Comparison of ENCODE assay signal across 8 cellular contexts in the genomic region with DNA sequence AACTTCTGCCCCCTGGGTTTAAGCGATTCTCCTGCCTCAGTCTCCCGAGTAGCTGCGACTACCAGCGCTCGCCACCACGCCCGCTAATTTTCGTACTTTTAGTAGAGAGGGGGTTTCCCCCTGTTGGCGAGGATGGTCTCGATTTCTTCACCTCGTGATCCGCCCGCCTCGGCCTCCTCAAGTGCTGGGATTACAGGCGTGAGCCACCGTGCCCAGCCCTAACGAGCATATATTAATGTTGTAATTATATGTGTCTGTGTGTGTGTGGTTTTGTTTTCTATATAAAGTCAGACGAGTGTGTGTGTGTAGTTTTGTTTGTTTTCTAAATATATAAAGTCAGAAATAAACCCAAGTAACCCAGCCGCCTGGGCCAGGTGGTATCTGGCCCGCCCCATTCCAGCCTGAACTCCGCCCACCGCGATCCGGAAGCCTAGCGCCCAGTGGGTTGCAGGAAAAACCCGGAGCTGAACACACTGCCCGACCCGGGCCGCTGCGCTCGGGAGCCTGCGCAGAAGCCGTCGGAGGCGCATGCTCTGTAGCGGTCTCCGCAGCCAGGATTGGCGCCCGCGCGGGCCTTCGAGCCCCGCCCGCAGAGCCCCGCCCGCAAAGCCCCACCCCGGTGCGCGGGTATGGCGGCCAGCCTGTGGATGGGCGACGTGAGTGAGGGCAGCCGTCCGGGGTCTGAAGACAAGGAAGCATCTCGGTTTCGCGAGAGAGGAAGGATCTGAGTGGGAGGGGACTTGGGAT. TPM values are rescaled to one million over a fixed set of nuclear protein-coding genes. Genes with fewer than 3 reads are reported as not detected.
DNase-seq lines count a peak whose midpoint lies in the region; FAIRE-seq and TF ChIP-seq lines count a peak whose summit lies in the region.

A gene (plus strand): TSS at position 604 of the 747 bp plus-strand sequence. CDS start 26 bp downstream, at position 630.

- H3K4me3 Mint-ChIP-seq in HFFc6 = peak within 1 kb of the TSS; percentile 97
- H3K4me3 Mint-ChIP-seq in activated naive CD4-positive, alpha-beta T cell treated with anti-CD3 and anti-CD28 coated beads for 36 hours = peak within 1 kb of the TSS; percentile 94

- no peak for FAIRE-seq in frontal cortex (lab: Jason Lieb, UNC)

- peak within 1 kb of the TSS; percentile 95 for H3K4me3 ChIP-seq in NB4 (ENCODE audit: low read depth, low read length)
- H3K4me3 ChIP-seq in neuronal stem cell (ENCODE audit: low read length in 2 of 2) = peak within 1 kb of the TSS; percentile 87 to 94
- peak within 1 kb of the TSS; percentile 80 to 98 (median 96) for H3K4me3 ChIP-seq in subcutaneous abdominal adipose tissue (ENCODE audit: low read depth in 1 of 5, low read length in 5 of 5)

- H3K9me3 ChIP-seq in neuronal stem cell (replicated peaks in 1 of 2; ENCODE audit: control insufficient read depth in 2 of 2, insufficient read depth in 1 of 2, low read depth in 1 of 2, low read length in 2 of 2) = no peaks in the 10 kb centered on the region
- no peaks in the 10 kb centered on the region for H3K9me3 ChIP-seq in subcutaneous abdominal adipose tissue (ENCODE audit: control insufficient read depth in 5 of 5, low read length in 5 of 5)

- H3K9me3 Mint-ChIP-seq in HFFc6 = no peaks in the 10 kb centered on the region
- H3K9me3 Mint-ChIP-seq in activated naive CD4-positive, alpha-beta T cell treated with anti-CD3 and anti-CD28 coated beads for 36 hours = no peaks in the 10 kb centered on the region

- no peak within 1 kb of the TSS for H4K8ac ChIP-seq in neuronal stem cell (ENCODE audit: low read depth, low read length)

- peaks cover 4% of the 10 kb centered on the region for H3K79me1 ChIP-seq in neuronal stem cell (ENCODE audit: low read depth, low read length)

- H3K14ac ChIP-seq in neuronal stem cell (ENCODE audit: low read length) = no peak within 1 kb of the TSS

- H3K4me1 ChIP-seq in neuronal stem cell (ENCODE audit: control insufficient read depth in 2 of 2, insufficient read depth in 1 of 2, low read depth in 1 of 2, low read length in 2 of 2) (peaks cover 0 to 3% of the 10 kb centered on the region in 2 donors), subcutaneous abdominal adipose tissue (ENCODE audit: control insufficient read depth in 5 of 5, insufficient read depth in 5 of 5, low read length in 5 of 5) (peaks cover 0 to 18% (median 15%) of the 10 kb centered on the region in 5 donors)

- TF ChIP-seq CTCF in HFFc6 (IDR thresholded peaks at IDR 0.05) = 0 out of 2 replicates have a peak, but pooled peaks have one; percentile 19
- no peak for TF ChIP-seq CTCF in NB4 (IDR thresholded peaks at IDR 0.05; ENCODE audit: low read depth, low read length)

- peak within 1 kb of the TSS; percentile 76 for H2AK5ac ChIP-seq in neuronal stem cell (ENCODE audit: low read depth, low read length)

- H2AFZ ChIP-seq in neuronal stem cell (ENCODE audit: low read length) = peak within 1 kb of the TSS; percentile 93

- H3K36me3 ChIP-seq in neuronal stem cell (replicated peaks in 1 of 2; ENCODE audit: control insufficient read depth in 2 of 2, insufficient read depth in 2 of 2, low read length in 2 of 2) = peaks cover 0 to 31% of the 10 kb centered on the region in 2 donors
- H3K36me3 ChIP-seq in subcutaneous abdominal adipose tissue (ENCODE audit: control insufficient read depth in 5 of 5, insufficient read depth in 5 of 5, low read length in 5 of 5) = peaks cover 0 to 14% (median 6%) of the 10 kb centered on the region in 5 donors

- peak within 1 kb of the TSS; percentile 63 for H3K4me2 ChIP-seq in neuronal stem cell (ENCODE audit: insufficient read depth, low read length, poor library complexity, severe bottlenecking)

- peak within 1 kb of the TSS; percentile 71 for H3K9ac ChIP-seq in neuronal stem cell (ENCODE audit: low read depth, low read length, poor library complexity)
- H3K9ac ChIP-seq in subcutaneous abdominal adipose tissue (ENCODE audit: low read length in 5 of 5) = peak within 1 kb of the TSS; percentile 60 to 95 (median 88)

- H3K23ac ChIP-seq in neuronal stem cell (ENCODE audit: low read depth, low read length, poor library complexity) = peak within 1 kb of the TSS; percentile 94

- CTCF ChIA-PET in activated naive CD4-positive, alpha-beta T cell treated with anti-CD3 and anti-CD28 coated beads for 36 hours (lab: Charles Lee) = interaction anchor here (0.6 to 1.7 kb wide), 3 partner anchors 29 to 294 kb away, joined by 3 to 8 read pairs (median 3); no protein-coding TSS in a partner anchor

- H3K27ac ChIP-seq in neuronal stem cell (replicated peaks; ENCODE audit: low read length) (no peak within 1 kb of the TSS), subcutaneous abdominal adipose tissue (ENCODE audit: low read depth, low read length) (peak within 1 kb of the TSS; percentile 73)

- H4K91ac ChIP-seq in neuronal stem cell (ENCODE audit: low read depth, low read length, poor library complexity) = no peak within 1 kb of the TSS

- peaks cover 5% of the 10 kb centered on the region; the same call in 1 of the 2 replicates for H3K36me3 Mint-ChIP-seq in HFFc6 (ENCODE audit: low read depth)
- peaks cover 17% of the 10 kb centered on the region for H3K36me3 Mint-ChIP-seq in activated naive CD4-positive, alpha-beta T cell treated with anti-CD3 and anti-CD28 coated beads for 36 hours (ENCODE audit: low read depth)

- no peak within 1 kb of the TSS for H2BK12ac ChIP-seq in neuronal stem cell (ENCODE audit: low read length)

- peak within 1 kb of the TSS; percentile 92 for H3K27ac Mint-ChIP-seq in HFFc6
- H3K27ac Mint-ChIP-seq in activated naive CD4-positive, alpha-beta T cell treated with anti-CD3 and anti-CD28 coated beads for 36 hours = peak within 1 kb of the TSS; percentile 97

- H2BK5ac ChIP-seq in neuronal stem cell (ENCODE audit: low read length) = peak within 1 kb of the TSS; percentile 70

- no peak within 1 kb of the TSS for H3K4ac ChIP-seq in neuronal stem cell (ENCODE audit: low read length)

- peak; percentile 91 for DNase-seq in GM04504 (ENCODE audit: low read depth)
- peak; percentile 94 for DNase-seq in HFFc6
- peak; percentile 96 for DNase-seq in NB4 (ENCODE audit: low read depth)
- DNase-seq in SK-N-DZ (ENCODE audit: low spot score) = peak; percentile 91
- peak; percentile 99 for DNase-seq in activated naive CD4-positive, alpha-beta T cell treated with anti-CD3 and anti-CD28 coated beads for 36 hours
- peak; percentile 95 to 96 for DNase-seq in frontal cortex (ENCODE audit: low spot score in 2 of 2)
- DNase-seq in neuronal stem cell (ENCODE audit: low spot score) = peak; percentile 95

- no CpG with 5 or more reads among the region's 57 CpGs for WGBS in neuronal stem cell (ENCODE audit: extremely low coverage in 2 of 2, insufficient read length in 2 of 2, insufficient replicate concordance in 1 of 2), 2 donors

- no peak within 1 kb of the TSS for H2BK15ac ChIP-seq in neuronal stem cell (ENCODE audit: low read length)

- H3K27me3 ChIP-seq in neuronal stem cell (ENCODE audit: control insufficient read depth in 3 of 3, insufficient read depth in 3 of 3, low read depth in 1 of 3, low read length in 3 of 3) = no peaks in the 10 kb centered on the region
- H3K27me3 ChIP-seq in subcutaneous abdominal adipose tissue (ENCODE audit: control insufficient read depth in 5 of 5, insufficient read depth in 4 of 5, low read length in 5 of 5) = no peaks in the 10 kb centered on the region

- TF ChIP-seq POLR2A in NB4 (IDR thresholded peaks at IDR 0.05; ENCODE audit: extremely low read depth, insufficient read length) = peak; percentile 74

- H3K18ac ChIP-seq in neuronal stem cell (ENCODE audit: low read length) = peak within 1 kb of the TSS; percentile 91

- H2BK120ac ChIP-seq in neuronal stem cell (ENCODE audit: low read depth, low read length) = no peak within 1 kb of the TSS

- intact Hi-C loops in activated naive CD4-positive, alpha-beta T cell treated with anti-CD3 and anti-CD28 coated beads for 36 hours (cut with micrococcal nuclease) = loop anchor here (1.0 kb wide), 9 partner anchors 29 to 464 kb away; a partner anchor contains a TSS

- H3K4me1 Mint-ChIP-seq in HFFc6 (ENCODE audit: low read depth) = peaks cover 15% of the 10 kb centered on the region
- peaks cover 19% of the 10 kb centered on the region for H3K4me1 Mint-ChIP-seq in activated naive CD4-positive, alpha-beta T cell treated with anti-CD3 and anti-CD28 coated beads for 36 hours (ENCODE audit: low read depth)

- no peaks in the 10 kb centered on the region; the same call in 1 of the 2 replicates for H3K27me3 Mint-ChIP-seq in HFFc6 (ENCODE audit: insufficient read depth)
- H3K27me3 Mint-ChIP-seq in activated naive CD4-positive, alpha-beta T cell treated with anti-CD3 and anti-CD28 coated beads for 36 hours (ENCODE audit: low read depth) = no peaks in the 10 kb centered on the region

RNA-seq across cellular contexts. Expression of the gene that starts here (rescaled TPM):
- 10 to 100 TPM; 20.9 to 33.0 (median 28.2) TPM for total RNA-seq in HFFc6 (2021; fragmentation: NEBNext Ultra II Directional; extraction: Animal tissue kit (Norgen Biotek cat#: 25700))
- polyA plus RNA-seq in SK-N-DZ (2014; cell fraction: cytosol; rRNA removed) = 22.1 and 27.9 TPM in 2 replicates
- polyA plus RNA-seq in SK-N-DZ (2014; cell fraction: nucleus; rRNA removed) = 22.1 and 34.6 TPM in 2 replicates
- total RNA-seq in activated naive CD4-positive, alpha-beta T cell treated with anti-CD3 and anti-CD28 coated beads for 36 hours = 10 to 100 TPM; 36.7 to 39.4 TPM
- total RNA-seq in frontal cortex = 35.1 TPM
- 27.6 TPM for polyA plus RNA-seq in neuronal stem cell (2013, experiment 1 of 2)
- 26.0 TPM for polyA plus RNA-seq in neuronal stem cell (2013, experiment 2 of 2)
